Comparison of ENCODE assay signal across 8 cellular contexts in the genomic region with DNA sequence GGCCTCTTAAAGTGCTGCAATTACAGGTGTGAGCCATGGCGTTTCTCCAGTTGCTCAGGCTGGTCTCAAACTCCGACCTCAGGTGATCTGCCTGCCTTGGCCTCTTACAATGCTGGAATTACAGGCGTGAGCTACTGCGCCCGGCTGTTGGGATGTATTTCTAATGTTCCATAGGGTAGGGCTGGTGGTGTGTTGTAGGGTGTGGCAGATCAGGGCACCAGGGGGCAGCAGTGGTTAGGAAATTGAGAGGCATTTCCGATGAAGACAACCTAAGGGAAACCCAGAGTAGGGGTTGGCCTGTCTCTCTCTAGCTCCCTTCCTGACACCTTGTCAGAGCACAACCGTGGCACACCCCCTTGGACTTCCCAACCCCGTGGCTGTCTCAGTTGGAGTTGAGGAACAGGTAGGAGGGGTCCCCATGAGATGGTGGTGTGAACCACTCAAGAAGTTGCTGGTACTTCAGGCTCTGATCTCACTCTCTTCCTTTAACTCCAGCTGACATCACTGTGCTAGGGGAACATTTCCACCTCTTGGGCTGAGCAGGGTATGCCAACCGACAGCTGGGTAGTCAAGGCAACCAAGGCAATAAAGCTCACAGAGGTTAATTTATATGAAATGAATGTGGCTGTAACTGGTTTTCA. TPM values are rescaled to one million over a fixed set of nuclear protein-coding genes. Genes with fewer than 3 reads are reported as not detected.
DNase-seq lines count a peak whose midpoint lies in the region; ATAC-seq, FAIRE-seq and TF ChIP-seq lines count a peak whose summit lies in the region.

No MANE protein-coding gene starts in this region.

- H3K4me3 Mint-ChIP-seq in natural killer cell treated with Interleukin-12 subunit alpha and Interleukin-12 subunit beta and Interleukin-15 and Interleukin-18, amount 100 ng/mL, for 72 hours: no peak overlapping the region

- H3K4me1 Mint-ChIP-seq in natural killer cell treated with Interleukin-12 subunit alpha and Interleukin-12 subunit beta and Interleukin-15 and Interleukin-18, amount 100 ng/mL, for 72 hours (ENCODE audit: low read depth in 2 of 2): peaks cover 3 to 5% of the 10 kb centered on the region in 2 donors

- peaks cover 0 to 16% of the 10 kb centered on the region in 2 donors for H3K27me3 Mint-ChIP-seq in natural killer cell treated with Interleukin-12 subunit alpha and Interleukin-12 subunit beta and Interleukin-15 and Interleukin-18, amount 100 ng/mL, for 72 hours

- FAIRE-seq in HTR-8/SVneo (lab: Jason Lieb, UNC): peak; percentile 82

- peak; percentile 79 to 84 for ATAC-seq in natural killer cell treated with Interleukin-12 subunit alpha and Interleukin-12 subunit beta and Interleukin-15 and Interleukin-18, amount 100 ng/mL, for 72 hours
- ATAC-seq in HG02885 (IDR thresholded peaks at IDR 0.05; ENCODE audit: poor library complexity, unreplicated experiment): no peak

- no peak for TF ChIP-seq POLR2A in erythroblast (IDR thresholded peaks at IDR 0.05; ENCODE audit: low read length)

- peak; percentile 31 for DNase-seq in DMS 273 treated with DMSO at 0.1 percent for 48 hours (lab: John Stamatoyannopoulos, UW)
- DNase-seq in HTR-8/SVneo (ENCODE audit: insufficient read length, low spot score): peak; percentile 74
- DNase-seq in NOMO-1 treated with DMSO at 0.1 percent for 48 hours (lab: John Stamatoyannopoulos, UW; ENCODE audit: unreplicated experiment): peak; percentile 60
- DNase-seq in activated CD8-positive, alpha-beta memory T cell treated with anti-CD3 and anti-CD28 coated beads, Interleukin-2, amount 50 U/mL, for 24 hours (ENCODE audit: extremely low read depth): peak; percentile 42
- DNase-seq in erythroblast (lab: John Stamatoyannopoulos, UW): peak; percentile 66 to 82
- peak; percentile 63 for DNase-seq in natural killer cell treated with Interleukin-12 subunit alpha and Interleukin-12 subunit beta and Interleukin-15 and Interleukin-18, amount 100 ng/mL, for 72 hours (ENCODE audit: low spot score)
- peak; percentile 78 for DNase-seq in stimulated activated naive CD4-positive, alpha-beta T cell treated with Interleukin-2 at 50 U/mL for 16 hours (lab: John Stamatoyannopoulos, UW)

- H3K36me3 Mint-ChIP-seq in natural killer cell treated with Interleukin-12 subunit alpha and Interleukin-12 subunit beta and Interleukin-15 and Interleukin-18, amount 100 ng/mL, for 72 hours: no peaks in the 10 kb centered on the region

- H3K27ac Mint-ChIP-seq in natural killer cell treated with Interleukin-12 subunit alpha and Interleukin-12 subunit beta and Interleukin-15 and Interleukin-18, amount 100 ng/mL, for 72 hours: no peak overlapping the region

- H3K9me3 Mint-ChIP-seq in natural killer cell treated with Interleukin-12 subunit alpha and Interleukin-12 subunit beta and Interleukin-15 and Interleukin-18, amount 100 ng/mL, for 72 hours: no peaks in the 10 kb centered on the region

RNA-seq across cellular contexts. Expression of a gene that starts 32.9 kb away (rescaled TPM):
- 100 to 1,000 TPM in 1 of 2 donors, 10 to 100 TPM in 1; 99.2 to 191 TPM for total RNA-seq in natural killer cell treated with Interleukin-12 subunit alpha and Interleukin-12 subunit beta and Interleukin-15 and Interleukin-18, amount 100 ng/mL, for 72 hours
